In the genomic region with DNA sequence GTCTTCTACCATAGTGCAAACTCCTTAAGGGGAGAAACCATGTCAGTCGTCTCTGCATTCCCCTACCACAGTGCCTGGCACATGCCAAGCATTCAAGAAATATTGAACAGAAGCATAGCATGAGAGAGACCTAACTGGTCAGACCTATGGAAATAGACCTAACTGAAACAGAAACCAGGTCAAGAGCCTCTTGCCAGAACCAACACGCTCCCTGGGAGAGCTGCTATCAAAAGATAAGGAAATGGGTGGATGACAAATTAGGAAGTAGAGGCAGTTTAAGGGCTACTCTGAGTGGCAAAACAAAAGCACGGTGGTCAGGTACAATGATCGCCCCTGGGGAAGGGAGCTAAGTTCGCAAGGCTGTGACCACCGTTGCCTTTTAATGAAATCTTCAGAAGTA, we compare ENCODE assay signal across 25 cellular contexts.
DNase-seq lines count a peak whose midpoint lies in the region; ATAC-seq and TF ChIP-seq lines count a peak whose summit lies in the region.
"Had no signal": no experiment of that assay in that cellular context is flagged by ENCODE, and none has a peak within 500 bp of the region (broad histone marks: within the 10 kb centered on the region; RNA-seq: fewer than 3 reads in every experiment).

No MANE protein-coding gene starts in this region.

- no peak overlapping the region for H3K4me3 Mint-ChIP-seq in activated CD8-positive, alpha-beta T cell treated with anti-CD3 and anti-CD28 coated beads, Interleukin-2, amount 10 ng/mL, durations not matched to agents 7 days and 5 days
- H3K4me3 Mint-ChIP-seq: activated CD4-positive, alpha-beta T cell treated with anti-CD3 and anti-CD28 coated beads, Interleukin-2, amount 10 ng/mL, durations not matched to agents 7 days and 5 days; activated naive CD4-positive, alpha-beta T cell treated with anti-CD3 and anti-CD28 coated beads, Interleukin-2, amount 10 ng/mL, durations not matched to agents 7 days and 5 days; CD8-positive, alpha-beta memory T cell; effector memory CD8-positive, alpha-beta T cell; mesothelial cell of epicardium; naive thymus-derived CD8-positive, alpha-beta T cell; WTC11 had no signal

- WGBS in body of pancreas, 2 donors: 41 to 44% methylated on average over 6 of the region's 6 CpGs

- no peaks in the 10 kb centered on the region for H3K36me3 Mint-ChIP-seq in activated CD8-positive, alpha-beta T cell treated with anti-CD3 and anti-CD28 coated beads, Interleukin-2, amount 10 ng/mL, durations not matched to agents 7 days and 5 days (ENCODE audit: low read depth)
- H3K36me3 Mint-ChIP-seq: activated naive CD4-positive, alpha-beta T cell treated with anti-CD3 and anti-CD28 coated beads, Interleukin-2, amount 10 ng/mL, durations not matched to agents 7 days and 5 days; mesothelial cell of epicardium; naive thymus-derived CD8-positive, alpha-beta T cell; WTC11 had no signal

- no peaks in the 10 kb centered on the region for H3K4me1 ChIP-seq in Karpas-422 (ENCODE audit: low read length)
- peaks cover 27% of the 10 kb centered on the region for H3K4me1 ChIP-seq in body of pancreas
- H3K4me1 ChIP-seq: foreskin keratinocyte, transverse colon had no signal

- TF ChIP-seq POLR2A in body of pancreas (IDR thresholded peaks at IDR 0.05): no peak

- H3K9me2 ChIP-seq in Karpas-422 (replicated peaks; ENCODE audit: insufficient read depth, low read length): no peaks in the 10 kb centered on the region

- DNase-seq in A172 (ENCODE audit: low spot score) (peak; percentile 5), Karpas-422 (no peak), body of pancreas (peak in 3 of 4 donors; percentile 25 to 33 (median 27)), lung microvascular endothelial cell (ENCODE audit: low read depth in 2 of 2) (peak; percentile 30 to 52), NCI-H187 treated with DMSO at 0.1 percent for 48 hours (lab: John Stamatoyannopoulos, UW) (no peak), SK-N-DZ (ENCODE audit: low spot score) (no peak), NCI-H146 (lab: John Stamatoyannopoulos, UW) (no peak)
- no peak for DNase-seq in activated CD8-positive, alpha-beta T cell treated with anti-CD3 and anti-CD28 coated beads, Interleukin-2, amount 10 ng/mL, durations not matched to agents 7 days and 5 days
- DNase-seq: activated CD4-positive, alpha-beta T cell treated with anti-CD3 and anti-CD28 coated beads, Interleukin-2, amount 10 ng/mL, durations not matched to agents 7 days and 5 days; activated naive CD4-positive, alpha-beta T cell treated with anti-CD3 and anti-CD28 coated beads, Interleukin-2, amount 10 ng/mL, durations not matched to agents 7 days and 5 days; AML-193; CD8-positive, alpha-beta memory T cell; DMS153; effector memory CD8-positive, alpha-beta T cell; HCEC 1CT; KG1; naive thymus-derived CD8-positive, alpha-beta T cell; NCI-H1436; NCI-H510A treated with DMSO at 0.1 percent for 48 hours; Right ventricle myocardium superior; stimulated activated CD8-positive, alpha-beta memory T cell treated with anti-CD3 and anti-CD28 coated beads, Interleukin-4, amount 100 ng/mL, for 48 hours; transverse colon had no signal

- H3K4me2 ChIP-seq in Karpas-422 (ENCODE audit: low read depth, low read length, poor library complexity, severe bottlenecking): peak overlapping the region; percentile 28

- TF ChIP-seq CTCF in body of pancreas (IDR thresholded peaks at IDR 0.05): no peak

- POLR2A ChIA-PET in activated CD8-positive, alpha-beta T cell treated with anti-CD3 and anti-CD28 coated beads, Interleukin-2, amount 10 ng/mL, durations not matched to agents 7 days and 5 days (lab: Charles Lee): no interaction called here

- CTCF ChIA-PET in activated CD8-positive, alpha-beta T cell treated with anti-CD3 and anti-CD28 coated beads, Interleukin-2, amount 10 ng/mL, durations not matched to agents 7 days and 5 days (lab: Charles Lee): no interaction called here

- H3K27ac Mint-ChIP-seq in activated CD8-positive, alpha-beta T cell treated with anti-CD3 and anti-CD28 coated beads, Interleukin-2, amount 10 ng/mL, durations not matched to agents 7 days and 5 days: no peak overlapping the region
- H3K27ac Mint-ChIP-seq: activated CD4-positive, alpha-beta T cell treated with anti-CD3 and anti-CD28 coated beads, Interleukin-2, amount 10 ng/mL, durations not matched to agents 7 days and 5 days; activated naive CD4-positive, alpha-beta T cell treated with anti-CD3 and anti-CD28 coated beads, Interleukin-2, amount 10 ng/mL, durations not matched to agents 7 days and 5 days; effector memory CD8-positive, alpha-beta T cell; mesothelial cell of epicardium; naive thymus-derived CD8-positive, alpha-beta T cell; WTC11 had no signal

- peak overlapping the region; percentile 2; the same call in 1 of the 2 replicates for H3K4me3 ChIP-seq in Karpas-422 (ENCODE audit: low read length)
- no peak overlapping the region for H3K4me3 ChIP-seq in body of pancreas
- H3K4me3 ChIP-seq: transverse colon had no signal

- H2AFZ ChIP-seq in Karpas-422 (ENCODE audit: low read length): no peak overlapping the region; the same call in 1 of the 2 replicates

- no peaks in the 10 kb centered on the region for H3K9me3 Mint-ChIP-seq in activated CD8-positive, alpha-beta T cell treated with anti-CD3 and anti-CD28 coated beads, Interleukin-2, amount 10 ng/mL, durations not matched to agents 7 days and 5 days (ENCODE audit: insufficient read depth)
- H3K9me3 Mint-ChIP-seq: activated CD4-positive, alpha-beta T cell treated with anti-CD3 and anti-CD28 coated beads, Interleukin-2, amount 10 ng/mL, durations not matched to agents 7 days and 5 days; activated naive CD4-positive, alpha-beta T cell treated with anti-CD3 and anti-CD28 coated beads, Interleukin-2, amount 10 ng/mL, durations not matched to agents 7 days and 5 days; CD8-positive, alpha-beta memory T cell; effector memory CD8-positive, alpha-beta T cell had no signal

- H4K20me1 ChIP-seq in Karpas-422 (ENCODE audit: insufficient read depth, low read depth, low read length): no peaks in the 10 kb centered on the region

- no peak overlapping the region for H3K9ac ChIP-seq in Karpas-422 (ENCODE audit: low read length)

- H3K27me3 ChIP-seq in Karpas-422 (ENCODE audit: low read length) (no peaks in the 10 kb centered on the region; the same call in 1 of the 2 replicates), body of pancreas (no peaks in the 10 kb centered on the region)
- H3K27me3 ChIP-seq: foreskin keratinocyte, transverse colon had no signal

- H3K79me2 ChIP-seq in Karpas-422 (ENCODE audit: low read length): no peaks in the 10 kb centered on the region

- H3K27me3 Mint-ChIP-seq in activated CD8-positive, alpha-beta T cell treated with anti-CD3 and anti-CD28 coated beads, Interleukin-2, amount 10 ng/mL, durations not matched to agents 7 days and 5 days (ENCODE audit: low read depth): peaks cover 3% of the 10 kb centered on the region
- H3K27me3 Mint-ChIP-seq: activated naive CD4-positive, alpha-beta T cell treated with anti-CD3 and anti-CD28 coated beads, Interleukin-2, amount 10 ng/mL, durations not matched to agents 7 days and 5 days had no signal

- ATAC-seq in body of pancreas: peak; percentile 77
- ATAC-seq in activated CD8-positive, alpha-beta T cell treated with anti-CD3 and anti-CD28 coated beads, Interleukin-2, amount 10 ng/mL, durations not matched to agents 7 days and 5 days: no peak
- ATAC-seq: effector memory CD8-positive, alpha-beta T cell; naive thymus-derived CD8-positive, alpha-beta T cell had no signal

- H3K27ac ChIP-seq in Karpas-422 (ENCODE audit: low read length): no peak overlapping the region
- peak overlapping the region; percentile 37 to 72 (median 53) for H3K27ac ChIP-seq in body of pancreas
- H3K27ac ChIP-seq: foreskin keratinocyte, transverse colon had no signal

- intact Hi-C loops in body of pancreas (cut with DNase I): no loop called here

- no peaks in the 10 kb centered on the region for H3K4me1 Mint-ChIP-seq in activated CD8-positive, alpha-beta T cell treated with anti-CD3 and anti-CD28 coated beads, Interleukin-2, amount 10 ng/mL, durations not matched to agents 7 days and 5 days (ENCODE audit: low read depth)
- H3K4me1 Mint-ChIP-seq: activated CD4-positive, alpha-beta T cell treated with anti-CD3 and anti-CD28 coated beads, Interleukin-2, amount 10 ng/mL, durations not matched to agents 7 days and 5 days; activated naive CD4-positive, alpha-beta T cell treated with anti-CD3 and anti-CD28 coated beads, Interleukin-2, amount 10 ng/mL, durations not matched to agents 7 days and 5 days; WTC11 had no signal

- no peaks in the 10 kb centered on the region; the same call in 1 of the 2 replicates for H3K9me3 ChIP-seq in Karpas-422 (ENCODE audit: low read length)
- H3K9me3 ChIP-seq in body of pancreas: no peaks in the 10 kb centered on the region
- H3K9me3 ChIP-seq: transverse colon had no signal

- H3K36me3 ChIP-seq in Karpas-422 (ENCODE audit: insufficient read depth, low read length): no peaks in the 10 kb centered on the region
- H3K36me3 ChIP-seq in body of pancreas (replicated peaks in 1 of 2; ENCODE audit: insufficient read depth in 1 of 2, low read depth in 2 of 2): no peaks in the 10 kb centered on the region
- H3K36me3 ChIP-seq: transverse colon had no signal

Comparison
In these comparisons a context has a peak if more than half of its experiments do, and no peak if none do; other contexts are left out.
1. DNase-seq: peak in A172 (single experiment), body of pancreas (3 of 4) and lung microvascular endothelial cell (2 of 2); none in Karpas-422 (single experiment), NCI-H187 treated with DMSO at 0.1 percent for 48 hours (single experiment), activated CD8-positive, alpha-beta T cell treated with anti-CD3 and anti-CD28 coated beads, Interleukin-2, amount 10 ng/mL, durations not matched to agents 7 days and 5 days (single experiment), SK-N-DZ (single experiment) and NCI-H146 (single experiment).